In genomic region chr2:134774074-134774742, GRCh38 we compare ENCODE assay signal across 18 cellular contexts. TPM values are rescaled to one million over a fixed set of nuclear protein-coding genes. Genes with fewer than 3 reads are reported as not detected.
DNase-seq lines count a peak whose midpoint lies in the region; ATAC-seq and TF ChIP-seq lines count a peak whose summit lies in the region.
"Had no signal": no experiment of that assay in that cellular context is flagged by ENCODE, and none has a peak within 500 bp of the region (broad histone marks: within the 10 kb centered on the region; RNA-seq: fewer than 3 reads in every experiment).

No MANE protein-coding gene starts in this region.

- H3K27ac Mint-ChIP-seq in Calu3 (ENCODE audit: unreplicated experiment): peak overlapping the region; percentile 8
- no peak overlapping the region for H3K27ac Mint-ChIP-seq in activated CD4-positive, alpha-beta T cell treated with anti-CD3 and anti-CD28 coated beads for 36 hours

- peaks cover 21% of the 10 kb centered on the region for H3K4me1 ChIP-seq in Loucy (ENCODE audit: insufficient read depth, low read length, poor library complexity, severe bottlenecking)
- H3K4me1 ChIP-seq: psoas muscle had no signal

- peaks cover 23% of the 10 kb centered on the region for H3K4me1 Mint-ChIP-seq in Calu3 (ENCODE audit: low read depth, unreplicated experiment)
- H3K4me1 Mint-ChIP-seq in activated T-cell treated with anti-CD3 and anti-CD28 coated beads, Interleukin-2, amount 50 U/mL, for 4 hours (ENCODE audit: low read depth): peaks cover 4% of the 10 kb centered on the region
- peaks cover 8% of the 10 kb centered on the region for H3K4me1 Mint-ChIP-seq in activated CD4-positive, alpha-beta T cell treated with anti-CD3 and anti-CD28 coated beads for 36 hours

- H3K4me3 ChIP-seq in Loucy (ENCODE audit: low read length, poor library complexity, severe bottlenecking) (no peak overlapping the region), cardiac fibroblast (replicated peaks in 1 of 2; ENCODE audit: low read depth in 2 of 2, low read length in 2 of 2) (no peak overlapping the region)
- H3K4me3 ChIP-seq: psoas muscle, testis had no signal

- H3K9me2 ChIP-seq in Loucy (replicated peaks; ENCODE audit: low read depth, low read length): no peaks in the 10 kb centered on the region

- no peaks in the 10 kb centered on the region for H3K79me2 ChIP-seq in Loucy (ENCODE audit: insufficient read depth, low read length)

- H3K4me3 Mint-ChIP-seq in Calu3 (ENCODE audit: low read depth, unreplicated experiment): no peak overlapping the region
- no peak overlapping the region for H3K4me3 Mint-ChIP-seq in activated T-cell treated with anti-CD3 and anti-CD28 coated beads, Interleukin-2, amount 50 U/mL, for 4 hours
- H3K4me3 Mint-ChIP-seq in activated CD4-positive, alpha-beta T cell treated with anti-CD3 and anti-CD28 coated beads for 36 hours: no peak overlapping the region
- H3K4me3 Mint-ChIP-seq: activated naive CD8-positive, alpha-beta T cell had no signal

- POLR2A ChIA-PET in activated CD4-positive, alpha-beta T cell treated with anti-CD3 and anti-CD28 coated beads for 36 hours (lab: Charles Lee): no interaction called here

- TF ChIP-seq CTCF in Calu3 (IDR thresholded peaks at IDR 0.05; ENCODE audit: unreplicated experiment): no peak
- no peak for TF ChIP-seq CTCF in Loucy (conservative IDR thresholded peaks at IDR 0.05; ENCODE audit: low read length)
- TF ChIP-seq CTCF in cardiac fibroblast (IDR thresholded peaks at IDR 0.05; ENCODE audit: low read depth, low read length): no peak

- no peaks in the 10 kb centered on the region for H3K27me3 ChIP-seq in Loucy (ENCODE audit: insufficient read depth, low read length, poor library complexity, severe bottlenecking)
- H3K27me3 ChIP-seq: testis had no signal

- H3F3A ChIP-seq in Loucy (ENCODE audit: low read depth): no peaks in the 10 kb centered on the region

- H3K36me3 Mint-ChIP-seq in Calu3 (ENCODE audit: insufficient read depth, unreplicated experiment): no peaks in the 10 kb centered on the region
- no peaks in the 10 kb centered on the region for H3K36me3 Mint-ChIP-seq in activated T-cell treated with anti-CD3 and anti-CD28 coated beads, Interleukin-2, amount 50 U/mL, for 4 hours (ENCODE audit: insufficient read depth)
- H3K36me3 Mint-ChIP-seq in activated CD4-positive, alpha-beta T cell treated with anti-CD3 and anti-CD28 coated beads for 36 hours (ENCODE audit: low read depth): no peaks in the 10 kb centered on the region
- H3K36me3 Mint-ChIP-seq: activated naive CD8-positive, alpha-beta T cell had no signal

- peak overlapping the region; percentile 19 for H3K4me2 ChIP-seq in Loucy (ENCODE audit: low read depth, low read length, poor library complexity, severe bottlenecking)

- H3K9me3 Mint-ChIP-seq in Calu3 (ENCODE audit: low read depth, unreplicated experiment): no peaks in the 10 kb centered on the region
- no peaks in the 10 kb centered on the region for H3K9me3 Mint-ChIP-seq in activated T-cell treated with anti-CD3 and anti-CD28 coated beads, Interleukin-2, amount 50 U/mL, for 4 hours
- H3K9me3 Mint-ChIP-seq in activated CD4-positive, alpha-beta T cell treated with anti-CD3 and anti-CD28 coated beads for 36 hours (ENCODE audit: low read depth): no peaks in the 10 kb centered on the region

- H3K27me3 Mint-ChIP-seq in Calu3 (ENCODE audit: unreplicated experiment): no peaks in the 10 kb centered on the region
- H3K27me3 Mint-ChIP-seq in activated T-cell treated with anti-CD3 and anti-CD28 coated beads, Interleukin-2, amount 50 U/mL, for 4 hours (ENCODE audit: low read depth): peaks cover 4% of the 10 kb centered on the region
- no peaks in the 10 kb centered on the region for H3K27me3 Mint-ChIP-seq in activated CD4-positive, alpha-beta T cell treated with anti-CD3 and anti-CD28 coated beads for 36 hours
- H3K27me3 Mint-ChIP-seq: activated naive CD8-positive, alpha-beta T cell had no signal

- H3K36me3 ChIP-seq in Loucy (ENCODE audit: insufficient read depth, low read length): no peaks in the 10 kb centered on the region

- intact Hi-C loops in Calu3 (cut with micrococcal nuclease; ENCODE audit: unreplicated experiment): no loop called here
- intact Hi-C loops in activated CD4-positive, alpha-beta T cell treated with anti-CD3 and anti-CD28 coated beads for 36 hours (cut with DNase I, micrococcal nuclease): no loop called here

- ATAC-seq in activated T-cell treated with anti-CD3 and anti-CD28 coated beads, Interleukin-2, amount 50 U/mL, for 4 hours: no peak
- ATAC-seq in activated CD4-positive, alpha-beta T cell treated with anti-CD3 and anti-CD28 coated beads for 36 hours: no peak
- ATAC-seq: HepG2, psoas muscle had no signal

- no peaks in the 10 kb centered on the region for H3K9me3 ChIP-seq in Loucy (ENCODE audit: insufficient read depth, low read depth, low read length)
- H3K9me3 ChIP-seq: psoas muscle, testis had no signal

- no peak overlapping the region for H3K9ac ChIP-seq in Loucy (ENCODE audit: low read depth, low read length, poor library complexity, severe bottlenecking)

- BruUV-seq in Calu3 (replicated peaks; lab: Mats Ljungman, UMichigan): no TSS peak

- H4K20me1 ChIP-seq in Loucy (ENCODE audit: insufficient read depth, low read length, poor library complexity, severe bottlenecking): no peaks in the 10 kb centered on the region

- DNase-seq in Calu3 (no peak), cardiac fibroblast (ENCODE audit: low read depth in 2 of 2) (peak; percentile 22 to 28), left kidney (ENCODE audit: low read depth, low spot score) (peak; percentile 24), DMS 273 (lab: John Stamatoyannopoulos, UW; ENCODE audit: unreplicated experiment) (no peak), NCI-H1417 treated with DMSO at 0.1 percent for 48 hours (lab: John Stamatoyannopoulos, UW) (no peak)
- DNase-seq in activated T-cell treated with anti-CD3 and anti-CD28 coated beads, Interleukin-2, amount 50 U/mL, for 4 hours: no peak
- no peak for DNase-seq in activated CD4-positive, alpha-beta T cell treated with anti-CD3 and anti-CD28 coated beads for 36 hours
- DNase-seq: activated CD4-positive, alpha-beta T cell treated with anti-CD3 and anti-CD28 coated beads for 1 hour; activated T-cell treated with anti-CD3 and anti-CD28 coated beads for 4 hours; cortex of kidney; DMS53; NCI-H1105; NCI-H345; psoas muscle; testis had no signal

- H2AFZ ChIP-seq in Loucy (ENCODE audit: low read length): no peak overlapping the region

- CTCF ChIA-PET in Calu3 (lab: Charles Lee): no interaction called here
- CTCF ChIA-PET in activated CD4-positive, alpha-beta T cell treated with anti-CD3 and anti-CD28 coated beads for 36 hours (lab: Charles Lee): no interaction called here

RNA-seq across cellular contexts. Expression of gene TMEM163, which starts 55.4 kb away (rescaled TPM):
- 2.5 and 3.5 TPM in 2 replicates for total RNA-seq in Calu3 (2022)
- under 1 TPM; 0.13 to 0.20 (median 0.14) TPM for total RNA-seq in activated T-cell treated with anti-CD3 and anti-CD28 coated beads, Interleukin-2, amount 50 U/mL, for 4 hours
- total RNA-seq in activated CD4-positive, alpha-beta T cell treated with anti-CD3 and anti-CD28 coated beads for 36 hours: under 1 TPM in 1 of 2 experiments, not detected in 1; 0.11 TPM
- total RNA-seq: HepG2 had no signal

Comparison
In these comparisons a context has a peak if more than half of its experiments do, and no peak if none do; other contexts are left out.
1. DNase-seq: peak in cardiac fibroblast (2 of 2) and left kidney (single experiment); none in Calu3 (single experiment), activated T-cell treated with anti-CD3 and anti-CD28 coated beads, Interleukin-2, amount 50 U/mL, for 4 hours (single experiment), DMS 273 (single experiment), NCI-H1417 treated with DMSO at 0.1 percent for 48 hours (single experiment) and activated CD4-positive, alpha-beta T cell treated with anti-CD3 and anti-CD28 coated beads for 36 hours (single experiment).